In genomic region chr9:33044677-33045282, GRCh38 we compare ENCODE assay signal across 9 cellular contexts. TPM values are rescaled to one million over a fixed set of nuclear protein-coding genes. Genes with fewer than 3 reads are reported as not detected.
DNase-seq lines count a peak whose midpoint lies in the region; ATAC-seq and TF ChIP-seq lines count a peak whose summit lies in the region.
"Had no signal": no experiment of that assay in that cellular context is flagged by ENCODE, and none has a peak within 500 bp of the region (broad histone marks: within the 10 kb centered on the region; RNA-seq: fewer than 3 reads in every experiment).

No MANE protein-coding gene starts in this region.

- no peak for DNase-seq in CD4-positive, CD25-positive, alpha-beta regulatory T cell
- DNase-seq in fibroblast of pulmonary artery (ENCODE audit: low read depth) (peak; percentile 22), HCEC 1CT (no peak)

- H3K27ac ChIP-seq in CD4-positive, CD25-positive, alpha-beta regulatory T cell (ENCODE audit: insufficient read depth, low read length, poor library complexity, severe bottlenecking): peak overlapping the region; percentile 70
- peak overlapping the region; percentile 72 for H3K27ac ChIP-seq in SU-DHL-6 (ENCODE audit: low read depth, low read length)
- H3K27ac ChIP-seq in neutrophil: peak overlapping the region; percentile 71
- H3K27ac ChIP-seq: KMS-11 had no signal

- peak overlapping the region; percentile 75 for H3K4me2 ChIP-seq in SU-DHL-6 (ENCODE audit: low read depth, low read length, poor library complexity, severe bottlenecking)
- H3K4me2 ChIP-seq: KMS-11 had no signal

- H3K4me1 Mint-ChIP-seq in CD4-positive, CD25-positive, alpha-beta regulatory T cell: peaks cover 13 to 23% (median 18%) of the 10 kb centered on the region in 4 donors

- H3K9me3 Mint-ChIP-seq in CD4-positive, CD25-positive, alpha-beta regulatory T cell: no peaks in the 10 kb centered on the region

- peak overlapping the region; percentile 61 to 96 (median 83) for H3K4me3 Mint-ChIP-seq in CD4-positive, CD25-positive, alpha-beta regulatory T cell

- H3F3A ChIP-seq in SU-DHL-6 (ENCODE audit: insufficient read depth): peaks cover 56% of the 10 kb centered on the region

- peak overlapping the region; percentile 64 for H3K9ac ChIP-seq in SU-DHL-6 (ENCODE audit: low read length)
- H3K9ac ChIP-seq: KMS-11 had no signal

- peak overlapping the region in 2 of 3 donors; percentile 84 to 89 for H3K27ac Mint-ChIP-seq in CD4-positive, CD25-positive, alpha-beta regulatory T cell

- no peaks in the 10 kb centered on the region for H3K9me3 ChIP-seq in CD4-positive, CD25-positive, alpha-beta regulatory T cell (ENCODE audit: control insufficient read depth in 2 of 2, low read length in 2 of 2)
- H3K9me3 ChIP-seq in SU-DHL-6 (ENCODE audit: insufficient read depth, low read length): no peaks in the 10 kb centered on the region
- H3K9me3 ChIP-seq in neutrophil: no peaks in the 10 kb centered on the region

- H3K9me2 ChIP-seq in SU-DHL-6 (replicated peaks; ENCODE audit: insufficient read depth, low read length): no peaks in the 10 kb centered on the region

- H3K27me3 Mint-ChIP-seq in CD4-positive, CD25-positive, alpha-beta regulatory T cell: no peaks in the 10 kb centered on the region

- no peaks in the 10 kb centered on the region; the same call in 1 of the 2 replicates for H4K20me1 ChIP-seq in SU-DHL-6 (ENCODE audit: low read depth, low read length)

- peak overlapping the region; percentile 11 for H3K4me3 ChIP-seq in CD4-positive, CD25-positive, alpha-beta regulatory T cell (ENCODE audit: low read depth, low read length)
- H3K4me3 ChIP-seq in SU-DHL-6 (ENCODE audit: insufficient read depth, low read length, poor library complexity, severe bottlenecking) (peak overlapping the region; percentile 52), fibroblast of pulmonary artery (replicated peaks; ENCODE audit: low read depth, low read length) (peak overlapping the region; percentile 65), neutrophil (ENCODE audit: low read depth in 1 of 2, low read length in 1 of 2) (peak overlapping the region; percentile 68 to 74)

- no peak for ATAC-seq in CD4-positive, CD25-positive, alpha-beta regulatory T cell (ENCODE audit: low read depth in 2 of 2)
- ATAC-seq in HG03354 (IDR thresholded peaks at IDR 0.05; ENCODE audit: poor library complexity, severe bottlenecking, unreplicated experiment) (peak; percentile 9), GM21526 (IDR thresholded peaks at IDR 0.05; ENCODE audit: low FRiP score, unreplicated experiment) (no peak), HG03097 (IDR thresholded peaks at IDR 0.05; ENCODE audit: low FRiP score, unreplicated experiment) (no peak)

- no peaks in the 10 kb centered on the region for H3K79me2 ChIP-seq in SU-DHL-6 (ENCODE audit: insufficient read depth, low read length)

- H3K4me1 ChIP-seq in CD4-positive, CD25-positive, alpha-beta regulatory T cell (ENCODE audit: control insufficient read depth, insufficient read depth, low read length, poor library complexity, severe bottlenecking): peaks cover 11% of the 10 kb centered on the region
- peaks cover 45 to 52% of the 10 kb centered on the region in 2 experiments for H3K4me1 ChIP-seq in neutrophil (ENCODE audit: control insufficient read depth in 1 of 2, insufficient read depth in 1 of 2, low read depth in 1 of 2, low read length in 1 of 2)

- H3K36me3 Mint-ChIP-seq in CD4-positive, CD25-positive, alpha-beta regulatory T cell: peaks cover 26% of the 10 kb centered on the region

- peaks cover 33% of the 10 kb centered on the region for H3K36me3 ChIP-seq in CD4-positive, CD25-positive, alpha-beta regulatory T cell (ENCODE audit: control insufficient read depth, insufficient read depth, low read length)
- peaks cover 14% of the 10 kb centered on the region for H3K36me3 ChIP-seq in SU-DHL-6 (ENCODE audit: low read length)
- peaks cover 42% of the 10 kb centered on the region for H3K36me3 ChIP-seq in neutrophil

- peak overlapping the region; percentile 87 for H2AFZ ChIP-seq in SU-DHL-6 (ENCODE audit: low read depth, low read length, severe bottlenecking)

- no peaks in the 10 kb centered on the region for H3K27me3 ChIP-seq in CD4-positive, CD25-positive, alpha-beta regulatory T cell (ENCODE audit: control insufficient read depth, insufficient read depth, low read length)
- H3K27me3 ChIP-seq in SU-DHL-6 (ENCODE audit: low read length) (no peaks in the 10 kb centered on the region), neutrophil (no peaks in the 10 kb centered on the region)

- TF ChIP-seq CTCF in SU-DHL-6 (IDR thresholded peaks at IDR 0.05; ENCODE audit: insufficient read depth, low read length, poor library complexity, severe bottlenecking) (peak; percentile 28), fibroblast of pulmonary artery (IDR thresholded peaks at IDR 0.05; ENCODE audit: low read length, missing control alignments) (peak; percentile 19), neutrophil (IDR thresholded peaks at IDR 0.05) (no peak)

RNA-seq across cellular contexts. Expression of gene DNAJA1, which starts 19.7 kb away (rescaled TPM):
- total RNA-seq in CD4-positive, CD25-positive, alpha-beta regulatory T cell: 214 TPM
- 100 to 1,000 TPM in 2 of 4 donors, 10 to 100 TPM in 2; 82.4 to 106 (median 99.1) TPM for polyA plus RNA-seq in CD4-positive, CD25-positive, alpha-beta regulatory T cell

RNA-seq across cellular contexts. Expression of gene SMU1, which starts 31.7 kb away (rescaled TPM):
- 22.7 TPM for total RNA-seq in CD4-positive, CD25-positive, alpha-beta regulatory T cell
- polyA plus RNA-seq in CD4-positive, CD25-positive, alpha-beta regulatory T cell: 10 to 100 TPM; 23.7 to 27.9 (median 24.9) TPM

RNA-seq across cellular contexts. Expression of gene APTX, which starts 43.4 kb away (rescaled TPM):
- total RNA-seq in CD4-positive, CD25-positive, alpha-beta regulatory T cell: 27.5 TPM
- 10 to 100 TPM; 28.1 to 42.3 (median 29.7) TPM for polyA plus RNA-seq in CD4-positive, CD25-positive, alpha-beta regulatory T cell

Comparison
In these comparisons a context has a peak if more than half of its experiments do, and no peak if none do; other contexts are left out.
1. H3K4me3 ChIP-seq: peak in every context shown above with its lines; median percentile 71 in neutrophil; 65 in fibroblast of pulmonary artery; 52 in SU-DHL-6; 11 in CD4-positive, CD25-positive, alpha-beta regulatory T cell.